In the genomic region with DNA sequence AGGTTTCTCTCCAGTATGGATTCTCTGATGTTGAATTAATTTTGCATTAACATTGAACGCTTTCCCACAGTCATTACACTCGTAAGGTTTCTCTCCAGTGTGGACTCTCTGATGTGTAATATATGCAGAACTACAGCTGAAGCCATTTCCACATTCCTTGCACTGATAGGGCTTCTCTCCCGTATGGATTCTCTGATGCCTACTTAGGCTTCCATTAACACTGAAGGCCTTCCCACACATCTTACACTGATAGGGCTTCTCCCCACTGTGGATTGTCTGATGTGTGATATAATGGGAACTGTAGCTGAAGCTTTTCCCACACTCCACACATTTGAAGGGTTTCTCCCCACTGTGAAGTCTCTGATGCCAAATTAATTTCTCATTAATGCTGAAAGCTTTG, we compare ENCODE assay signal across 22 cellular contexts. TPM values are rescaled to one million over a fixed set of nuclear protein-coding genes. Genes with fewer than 3 reads are reported as not detected.
DNase-seq lines count a peak whose midpoint lies in the region; ATAC-seq and TF ChIP-seq lines count a peak whose summit lies in the region.
"Had no signal": no experiment of that assay in that cellular context is flagged by ENCODE, and none has a peak within 500 bp of the region (broad histone marks: within the 10 kb centered on the region; RNA-seq: fewer than 3 reads in every experiment).

No MANE protein-coding gene starts in this region.

- TF ChIP-seq CTCF in OCI-LY7 (conservative IDR thresholded peaks at IDR 0.05; ENCODE audit: low read length), result no peak
- no peak for TF ChIP-seq CTCF in endothelial cell (IDR thresholded peaks at IDR 0.05; ENCODE audit: unreplicated experiment)
- no peak for TF ChIP-seq CTCF in thyroid gland (IDR thresholded peaks at IDR 0.05)

- peaks cover 82% of the 10 kb centered on the region for H3K36me3 Mint-ChIP-seq in endothelial cell (ENCODE audit: low read depth, unreplicated experiment)

- TF ChIP-seq POLR2A in thyroid gland (IDR thresholded peaks at IDR 0.05), result no peak

- in situ Hi-C loops in GM23248 (cut with MboI), result no loop called here

- H3K27me3 ChIP-seq in GM23248 (replicated peaks; ENCODE audit: insufficient read depth) (no peaks in the 10 kb centered on the region), subcutaneous abdominal adipose tissue (ENCODE audit: control insufficient read depth in 5 of 5, insufficient read depth in 4 of 5, low read length in 5 of 5) (no peaks in the 10 kb centered on the region), thyroid gland (no peaks in the 10 kb centered on the region)

- H3K4me1 ChIP-seq in GM23248 (ENCODE audit: insufficient read depth) (no peaks in the 10 kb centered on the region), OCI-LY7 (ENCODE audit: insufficient read depth, low read length, poor library complexity, severe bottlenecking) (no peaks in the 10 kb centered on the region), subcutaneous abdominal adipose tissue (ENCODE audit: control insufficient read depth in 5 of 5, insufficient read depth in 5 of 5, low read length in 5 of 5) (peaks cover 0 to 4% (median 0%) of the 10 kb centered on the region in 5 donors), thyroid gland (no peaks in the 10 kb centered on the region)

- peaks cover 67% of the 10 kb centered on the region for H3K36me3 ChIP-seq in GM23248 (ENCODE audit: low read depth)
- H3K36me3 ChIP-seq in OCI-LY7 (ENCODE audit: insufficient read depth, low read length), result peaks cover 51% of the 10 kb centered on the region
- peaks cover 49 to 62% (median 58%) of the 10 kb centered on the region in 5 donors for H3K36me3 ChIP-seq in subcutaneous abdominal adipose tissue (ENCODE audit: control insufficient read depth in 5 of 5, insufficient read depth in 5 of 5, low read length in 5 of 5)
- peaks cover 56 to 61% of the 10 kb centered on the region in 2 donors for H3K36me3 ChIP-seq in thyroid gland

- H3K9me2 ChIP-seq in GM23248 (ENCODE audit: insufficient read depth) (no peaks in the 10 kb centered on the region), OCI-LY7 (ENCODE audit: insufficient read depth, low read length) (no peaks in the 10 kb centered on the region)
- H3K9me2 ChIP-seq: SK-N-SH had no signal

- no peak overlapping the region for H2AFZ ChIP-seq in GM23248
- H2AFZ ChIP-seq in OCI-LY7 (ENCODE audit: low read length), result no peak overlapping the region

- CTCF ChIA-PET in OCI-LY7 (lab: Charles Lee; ENCODE audit: unreplicated experiment), result no interaction called here

- no peak for ATAC-seq in GM21360 (IDR thresholded peaks at IDR 0.05; ENCODE audit: unreplicated experiment)
- ATAC-seq: Panc1, Right ventricle myocardium inferior had no signal

- H3K27ac ChIP-seq in GM23248, result no peak overlapping the region
- no peak overlapping the region for H3K27ac ChIP-seq in OCI-LY7 (ENCODE audit: low read depth, low read length, poor library complexity, severe bottlenecking)
- H3K27ac ChIP-seq in subcutaneous abdominal adipose tissue (ENCODE audit: low read depth, low read length), result no peak overlapping the region
- no peak overlapping the region for H3K27ac ChIP-seq in thyroid gland

- H3K4me1 Mint-ChIP-seq in endothelial cell (ENCODE audit: unreplicated experiment), result no peaks in the 10 kb centered on the region
- H3K4me1 Mint-ChIP-seq: CD4-positive, CD25-positive, alpha-beta regulatory T cell had no signal

- peaks cover 20% of the 10 kb centered on the region; the same call in 1 of the 2 replicates for H3F3A ChIP-seq in GM23248 (ENCODE audit: insufficient read depth)

- intact Hi-C loops in OCI-LY7 (cut with micrococcal nuclease; ENCODE audit: unreplicated experiment), result no loop called here
- intact Hi-C loops in thyroid gland (cut with DNase I), result no loop called here
- intact Hi-C loops in posterior vena cava (cut with DNase I), result no loop called here

- DNase-seq in GM23248 (no peak), OCI-LY7 (ENCODE audit: low spot score) (no peak), endothelial cell (ENCODE audit: low spot score) (no peak), GM19240 (ENCODE audit: insufficient read length, low spot score) (no peak), thyroid gland (no peak), posterior vena cava (ENCODE audit: low spot score) (no peak)
- DNase-seq: Calu3; CD4-positive, CD25-positive, alpha-beta regulatory T cell; DND-41; GF-D8; GOT3; NCI-H1436 treated with DMSO at 0.1 percent for 48 hours; NCI-H2081; NCI-H226; NCI-H526 treated with DMSO at 0.1 percent for 48 hours; SK-N-SH; T-helper 1 cell had no signal

- H3K4me2 ChIP-seq in GM23248 (ENCODE audit: unreplicated experiment), result no peak overlapping the region
- no peak overlapping the region for H3K4me2 ChIP-seq in OCI-LY7 (ENCODE audit: low read length)
- H3K4me2 ChIP-seq: SK-N-SH had no signal

- H3K4me3 Mint-ChIP-seq in endothelial cell (ENCODE audit: unreplicated experiment), result peak overlapping the region; percentile 86
- H3K4me3 Mint-ChIP-seq: CD4-positive, CD25-positive, alpha-beta regulatory T cell had no signal

- H3K27ac Mint-ChIP-seq in endothelial cell (ENCODE audit: unreplicated experiment), result no peak overlapping the region
- H3K27ac Mint-ChIP-seq: CD4-positive, CD25-positive, alpha-beta regulatory T cell had no signal

- 0 out of 2 replicates have a peak, but pooled peaks cover 2% of the 10 kb centered on the region for H3K79me2 ChIP-seq in GM23248 (ENCODE audit: insufficient read depth)
- no peaks in the 10 kb centered on the region for H3K79me2 ChIP-seq in OCI-LY7 (ENCODE audit: insufficient read depth, low read depth, low read length)

- 0 out of 2 replicates have a peak overlapping the region, but pooled peaks have one; percentile 5 for H3K4me3 ChIP-seq in GM23248
- no peak overlapping the region for H3K4me3 ChIP-seq in OCI-LY7 (ENCODE audit: low read depth, low read length, poor library complexity, severe bottlenecking)
- H3K4me3 ChIP-seq in subcutaneous abdominal adipose tissue (ENCODE audit: low read depth in 1 of 5, low read length in 5 of 5), result peak overlapping the region; percentile 8 to 61 (median 55)
- H3K4me3 ChIP-seq in thyroid gland (replicated peaks in 1 of 3), result no peak overlapping the region

- H4K20me1 ChIP-seq in GM23248 (ENCODE audit: insufficient read depth) (no peaks in the 10 kb centered on the region), OCI-LY7 (ENCODE audit: insufficient read depth, low read length) (no peaks in the 10 kb centered on the region)

- TSS peak; percentile 61 for BruUV-seq in OCI-LY7 (replicated peaks; lab: Mats Ljungman, UMichigan)

- H3K9me3 Mint-ChIP-seq in endothelial cell (ENCODE audit: unreplicated experiment), result peaks cover 22% of the 10 kb centered on the region

- H3K27me3 Mint-ChIP-seq in endothelial cell (ENCODE audit: unreplicated experiment), result peaks cover 2% of the 10 kb centered on the region
- H3K27me3 Mint-ChIP-seq: CD4-positive, CD25-positive, alpha-beta regulatory T cell had no signal

- no peak overlapping the region for H3K9ac ChIP-seq in GM23248
- peak overlapping the region in 1 of 5 donors; percentile 51 for H3K9ac ChIP-seq in subcutaneous abdominal adipose tissue (ENCODE audit: low read length in 5 of 5)
- H3K9ac ChIP-seq: SK-N-SH had no signal

- 96 to 98% methylated on average over 3 of the region's 3 CpGs for WGBS in GM23248 (ENCODE audit: low coverage in 1 of 2, low lambda C conversion rate in 2 of 2, missing lambda C conversion rate in 2 of 2), 2 experiments
- WGBS in thyroid gland, 2 donors, result 94 to 96% methylated on average over 3 of the region's 3 CpGs

- POLR2A ChIA-PET in OCI-LY7 (lab: Charles Lee), result no interaction called here

- H3K9me3 ChIP-seq in GM23248 (ENCODE audit: low read depth) (peaks cover 23% of the 10 kb centered on the region), OCI-LY7 (ENCODE audit: low read length) (no peaks in the 10 kb centered on the region; the same call in 1 of the 2 replicates), subcutaneous abdominal adipose tissue (ENCODE audit: control insufficient read depth in 5 of 5, low read length in 5 of 5) (peaks cover 52 to 83% (median 82%) of the 10 kb centered on the region in 5 donors), thyroid gland (peaks cover 12% of the 10 kb centered on the region)

RNA-seq across cellular contexts. Expression of a gene that starts 7.2 kb away (rescaled TPM):
- total RNA-seq in GM23248 (2014; rRNA removed; shearing (Covaris generic)), result not detected in 2 replicates
- polyA plus RNA-seq in GM23248 (2016; fragmentation: Nextera tagmentation; extraction: Ambion mirVana), result not detected in 2 replicates
- not detected in 2 replicates for total RNA-seq in OCI-LY7 (2014; rRNA removed; shearing (Covaris generic))
- total RNA-seq in OCI-LY7 (2022) (not detected in 2 replicates), endothelial cell (ENCODE audit: unreplicated experiment) (not detected), thyroid gland (not detected), posterior vena cava (not detected)
- total RNA-seq: Calu3; CD4-positive, CD25-positive, alpha-beta regulatory T cell; LHCN-M2; Right ventricle myocardium inferior had no signal
- polyA plus RNA-seq: CD4-positive, CD25-positive, alpha-beta regulatory T cell; SK-N-SH had no signal

RNA-seq across cellular contexts. Expression of a gene that starts 13.0 kb away (rescaled TPM):
- 10.9 and 12.1 TPM in 2 replicates for total RNA-seq in GM23248 (2014; rRNA removed; shearing (Covaris generic))
- 14.2 and 15.3 TPM in 2 replicates for polyA plus RNA-seq in GM23248 (2016; fragmentation: Nextera tagmentation; extraction: Ambion mirVana)
- 6.2 and 7.4 TPM in 2 replicates for total RNA-seq in OCI-LY7 (2014; rRNA removed; shearing (Covaris generic))
- total RNA-seq in OCI-LY7 (2022) (11.3 and 11.8 TPM in 2 replicates), endothelial cell (ENCODE audit: unreplicated experiment) (8.3 TPM), thyroid gland (10 to 100 TPM in 1 of 4 donors, 1 to 10 TPM in 3; 5.9 to 13.8 (median 9.5) TPM), posterior vena cava (10 to 100 TPM in 1 of 2 donors, 1 to 10 TPM in 1; 10.0 to 10.5 TPM)

RNA-seq across cellular contexts. Expression of a gene that starts 40.1 kb away (rescaled TPM):
- total RNA-seq in GM23248 (2014; rRNA removed; shearing (Covaris generic)), result 1.3 and 1.4 TPM in 2 replicates
- polyA plus RNA-seq in GM23248 (2016; fragmentation: Nextera tagmentation; extraction: Ambion mirVana), result 0.85 and 1.7 TPM in 2 replicates
- total RNA-seq in OCI-LY7 (2014; rRNA removed; shearing (Covaris generic)), result 3.5 and 3.7 TPM in 2 replicates
- total RNA-seq in OCI-LY7 (2022), result 3.9 and 5.3 TPM in 2 replicates
- 7.5 TPM for total RNA-seq in endothelial cell (ENCODE audit: unreplicated experiment)
- total RNA-seq in thyroid gland, result 10 to 100 TPM; 17.2 to 28.3 (median 24.0) TPM
- 1 to 10 TPM; 3.6 to 4.2 TPM for total RNA-seq in posterior vena cava

Comparison
In these comparisons a context has a peak if more than half of its experiments do, and no peak if none do; other contexts are left out.
1. H3K4me3 ChIP-seq: peak in GM23248 (single experiment) and subcutaneous abdominal adipose tissue (5 of 5); none in OCI-LY7 (single experiment) and thyroid gland (0 of 3).